2 cellular contexts compared by ENCODE assay signal in the genomic region with DNA sequence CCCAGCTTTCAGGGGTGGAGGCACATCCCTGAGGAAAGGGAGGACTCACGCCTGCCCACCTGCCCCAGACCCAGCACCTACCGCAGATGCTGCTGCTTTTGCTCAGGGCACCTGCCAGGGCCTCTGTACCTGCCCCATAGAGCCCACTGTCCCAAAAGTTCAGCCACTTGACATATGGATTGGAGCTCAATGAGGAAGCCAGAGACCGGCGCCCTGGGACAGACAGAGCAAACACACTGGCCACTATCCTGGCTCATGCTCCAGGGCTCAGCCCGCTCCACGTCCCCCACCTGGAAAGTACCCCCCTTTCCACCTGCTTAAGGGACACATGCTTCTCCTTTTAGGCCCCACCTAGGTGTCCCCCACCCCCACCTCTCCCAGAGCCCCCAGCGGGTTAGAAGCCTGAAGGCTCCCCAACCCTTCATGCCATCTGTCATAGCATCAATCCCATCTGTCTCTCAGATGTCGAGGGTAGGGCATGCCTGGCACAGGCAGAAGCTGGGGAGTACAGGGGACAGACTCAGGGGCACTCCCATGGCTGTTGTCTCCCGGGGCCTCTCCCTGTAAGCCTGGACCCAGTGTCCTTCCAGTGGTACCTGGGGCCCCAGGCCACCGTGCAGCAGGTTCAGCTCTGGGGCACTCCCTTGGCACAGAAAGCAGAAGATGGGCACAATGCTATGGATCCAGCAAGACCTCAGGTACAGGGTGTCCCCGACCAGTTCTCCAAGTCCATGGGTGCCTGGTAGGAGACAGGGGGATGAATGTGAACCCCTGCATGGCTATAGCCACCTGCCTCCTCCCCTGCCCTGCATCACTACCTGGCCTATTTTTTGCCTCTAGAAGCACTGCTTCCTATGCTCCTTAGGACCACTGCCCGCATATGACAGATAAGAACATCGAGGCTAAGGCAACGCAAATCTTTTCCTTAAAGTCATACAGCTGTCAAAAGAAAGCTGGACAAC.
TF ChIP-seq lines count a peak whose summit lies in the region.

No MANE protein-coding gene starts in this region.

TF ChIP-seq in SK-N-SH, 30 proteins besides CTCF, POLR2A, EP300 and RAD21:
- TF ChIP-seq TEAD4 (IDR thresholded peaks at IDR 0.05; ENCODE audit: borderline replicate concordance, insufficient read depth) = no peak
- no peak for TF ChIP-seq EZH2phosphoT487 (IDR thresholded peaks at IDR 0.05; ENCODE audit: borderline replicate concordance, low read depth)
- TF ChIP-seq, protein P1, sequence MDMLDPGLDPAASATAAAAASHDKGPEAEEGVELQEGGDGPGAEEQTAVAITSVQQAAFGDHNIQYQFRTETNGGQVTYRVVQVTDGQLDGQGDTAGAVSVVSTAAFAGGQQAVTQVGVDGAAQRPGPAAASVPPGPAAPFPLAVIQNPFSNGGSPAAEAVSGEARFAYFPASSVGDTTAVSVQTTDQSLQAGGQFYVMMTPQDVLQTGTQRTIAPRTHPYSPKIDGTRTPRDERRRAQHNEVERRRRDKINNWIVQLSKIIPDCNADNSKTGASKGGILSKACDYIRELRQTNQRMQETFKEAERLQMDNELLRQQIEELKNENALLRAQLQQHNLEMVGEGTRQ (IDR thresholded peaks at IDR 0.05; ENCODE audit: borderline replicate concordance, low read depth, low read length) = no peak
- no peak for TF ChIP-seq SMC3 (IDR thresholded peaks at IDR 0.05; ENCODE audit: low read depth, low read length)
- no peak for TF ChIP-seq JUND (IDR thresholded peaks at IDR 0.05)
- no peak for TF ChIP-seq TCF12 (IDR thresholded peaks at IDR 0.05)
- TF ChIP-seq, protein P2, sequence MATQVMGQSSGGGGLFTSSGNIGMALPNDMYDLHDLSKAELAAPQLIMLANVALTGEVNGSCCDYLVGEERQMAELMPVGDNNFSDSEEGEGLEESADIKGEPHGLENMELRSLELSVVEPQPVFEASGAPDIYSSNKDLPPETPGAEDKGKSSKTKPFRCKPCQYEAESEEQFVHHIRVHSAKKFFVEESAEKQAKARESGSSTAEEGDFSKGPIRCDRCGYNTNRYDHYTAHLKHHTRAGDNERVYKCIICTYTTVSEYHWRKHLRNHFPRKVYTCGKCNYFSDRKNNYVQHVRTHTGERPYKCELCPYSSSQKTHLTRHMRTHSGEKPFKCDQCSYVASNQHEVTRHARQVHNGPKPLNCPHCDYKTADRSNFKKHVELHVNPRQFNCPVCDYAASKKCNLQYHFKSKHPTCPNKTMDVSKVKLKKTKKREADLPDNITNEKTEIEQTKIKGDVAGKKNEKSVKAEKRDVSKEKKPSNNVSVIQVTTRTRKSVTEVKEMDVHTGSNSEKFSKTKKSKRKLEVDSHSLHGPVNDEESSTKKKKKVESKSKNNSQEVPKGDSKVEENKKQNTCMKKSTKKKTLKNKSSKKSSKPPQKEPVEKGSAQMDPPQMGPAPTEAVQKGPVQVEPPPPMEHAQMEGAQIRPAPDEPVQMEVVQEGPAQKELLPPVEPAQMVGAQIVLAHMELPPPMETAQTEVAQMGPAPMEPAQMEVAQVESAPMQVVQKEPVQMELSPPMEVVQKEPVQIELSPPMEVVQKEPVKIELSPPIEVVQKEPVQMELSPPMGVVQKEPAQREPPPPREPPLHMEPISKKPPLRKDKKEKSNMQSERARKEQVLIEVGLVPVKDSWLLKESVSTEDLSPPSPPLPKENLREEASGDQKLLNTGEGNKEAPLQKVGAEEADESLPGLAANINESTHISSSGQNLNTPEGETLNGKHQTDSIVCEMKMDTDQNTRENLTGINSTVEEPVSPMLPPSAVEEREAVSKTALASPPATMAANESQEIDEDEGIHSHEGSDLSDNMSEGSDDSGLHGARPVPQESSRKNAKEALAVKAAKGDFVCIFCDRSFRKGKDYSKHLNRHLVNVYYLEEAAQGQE (IDR thresholded peaks at IDR 0.05; ENCODE audit: low read depth, low read length) = no peak
- TF ChIP-seq FOXJ3 (CRISPR knock-in tag; IDR thresholded peaks at IDR 0.05) = no peak
- no peak for TF ChIP-seq TAF1 (IDR thresholded peaks at IDR 0.05; ENCODE audit: borderline replicate concordance, low read depth, low read length)
- TF ChIP-seq, protein P3, sequence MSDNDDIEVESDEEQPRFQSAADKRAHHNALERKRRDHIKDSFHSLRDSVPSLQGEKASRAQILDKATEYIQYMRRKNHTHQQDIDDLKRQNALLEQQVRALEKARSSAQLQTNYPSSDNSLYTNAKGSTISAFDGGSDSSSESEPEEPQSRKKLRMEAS (IDR thresholded peaks at IDR 0.05; ENCODE audit: low read depth) = no peak
- TF ChIP-seq, protein P4, sequence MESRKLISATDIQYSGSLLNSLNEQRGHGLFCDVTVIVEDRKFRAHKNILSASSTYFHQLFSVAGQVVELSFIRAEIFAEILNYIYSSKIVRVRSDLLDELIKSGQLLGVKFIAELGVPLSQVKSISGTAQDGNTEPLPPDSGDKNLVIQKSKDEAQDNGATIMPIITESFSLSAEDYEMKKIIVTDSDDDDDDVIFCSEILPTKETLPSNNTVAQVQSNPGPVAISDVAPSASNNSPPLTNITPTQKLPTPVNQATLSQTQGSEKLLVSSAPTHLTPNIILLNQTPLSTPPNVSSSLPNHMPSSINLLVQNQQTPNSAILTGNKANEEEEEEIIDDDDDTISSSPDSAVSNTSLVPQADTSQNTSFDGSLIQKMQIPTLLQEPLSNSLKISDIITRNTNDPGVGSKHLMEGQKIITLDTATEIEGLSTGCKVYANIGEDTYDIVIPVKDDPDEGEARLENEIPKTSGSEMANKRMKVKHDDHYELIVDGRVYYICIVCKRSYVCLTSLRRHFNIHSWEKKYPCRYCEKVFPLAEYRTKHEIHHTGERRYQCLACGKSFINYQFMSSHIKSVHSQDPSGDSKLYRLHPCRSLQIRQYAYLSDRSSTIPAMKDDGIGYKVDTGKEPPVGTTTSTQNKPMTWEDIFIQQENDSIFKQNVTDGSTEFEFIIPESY (IDR thresholded peaks at IDR 0.05; ENCODE audit: borderline replicate concordance, low read depth) = no peak
- no peak for TF ChIP-seq NRF1 (IDR thresholded peaks at IDR 0.05; ENCODE audit: low read depth, low read length)
- no peak for TF ChIP-seq RXRA (IDR thresholded peaks at IDR 0.05; ENCODE audit: borderline replicate concordance, low read depth)
- no peak for TF ChIP-seq MXI1 (IDR thresholded peaks at IDR 0.05; ENCODE audit: low read depth, low read length)
- TF ChIP-seq SIN3A (IDR thresholded peaks at IDR 0.05; ENCODE audit: borderline replicate concordance, low read depth, low read length) = no peak
- no peak for TF ChIP-seq CHD2 (IDR thresholded peaks at IDR 0.05; ENCODE audit: low read length, partially characterized antibody)
TF ChIP-seq in SK-N-SH: peak in this region for 0.

TF ChIP-seq in SK-N-SH treated with all-trans-retinoic acid at 6 μM for 48 hours, 23 proteins besides CTCF, POLR2A, EP300 and RAD21 (continued from another document):
- TF ChIP-seq ZFP3 (CRISPR knock-in tag; IDR thresholded peaks at IDR 0.05) = no peak
- no peak for TF ChIP-seq TCF4 (CRISPR knock-in tag; IDR thresholded peaks at IDR 0.05; ENCODE audit: borderline replicate concordance)
- TF ChIP-seq, protein P5, sequence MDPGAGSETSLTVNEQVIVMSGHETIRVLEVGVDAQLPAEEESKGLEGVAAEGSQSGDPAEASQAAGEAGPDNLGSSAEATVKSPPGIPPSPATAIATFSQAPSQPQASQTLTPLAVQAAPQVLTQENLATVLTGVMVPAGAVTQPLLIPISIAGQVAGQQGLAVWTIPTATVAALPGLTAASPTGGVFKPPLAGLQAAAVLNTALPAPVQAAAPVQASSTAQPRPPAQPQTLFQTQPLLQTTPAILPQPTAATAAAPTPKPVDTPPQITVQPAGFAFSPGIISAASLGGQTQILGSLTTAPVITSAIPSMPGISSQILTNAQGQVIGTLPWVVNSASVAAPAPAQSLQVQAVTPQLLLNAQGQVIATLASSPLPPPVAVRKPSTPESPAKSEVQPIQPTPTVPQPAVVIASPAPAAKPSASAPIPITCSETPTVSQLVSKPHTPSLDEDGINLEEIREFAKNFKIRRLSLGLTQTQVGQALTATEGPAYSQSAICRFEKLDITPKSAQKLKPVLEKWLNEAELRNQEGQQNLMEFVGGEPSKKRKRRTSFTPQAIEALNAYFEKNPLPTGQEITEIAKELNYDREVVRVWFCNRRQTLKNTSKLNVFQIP (CRISPR knock-in tag; IDR thresholded peaks at IDR 0.05; ENCODE audit: borderline replicate concordance, low read depth) = no peak
- TF ChIP-seq ZNF70 (CRISPR knock-in tag; IDR thresholded peaks at IDR 0.05) = no peak
- no peak for TF ChIP-seq BACH2 (CRISPR knock-in tag; IDR thresholded peaks at IDR 0.05; ENCODE audit: borderline replicate concordance)
- no peak for TF ChIP-seq PPARA (CRISPR knock-in tag; IDR thresholded peaks at IDR 0.05; ENCODE audit: borderline replicate concordance)
- TF ChIP-seq, protein P6, sequence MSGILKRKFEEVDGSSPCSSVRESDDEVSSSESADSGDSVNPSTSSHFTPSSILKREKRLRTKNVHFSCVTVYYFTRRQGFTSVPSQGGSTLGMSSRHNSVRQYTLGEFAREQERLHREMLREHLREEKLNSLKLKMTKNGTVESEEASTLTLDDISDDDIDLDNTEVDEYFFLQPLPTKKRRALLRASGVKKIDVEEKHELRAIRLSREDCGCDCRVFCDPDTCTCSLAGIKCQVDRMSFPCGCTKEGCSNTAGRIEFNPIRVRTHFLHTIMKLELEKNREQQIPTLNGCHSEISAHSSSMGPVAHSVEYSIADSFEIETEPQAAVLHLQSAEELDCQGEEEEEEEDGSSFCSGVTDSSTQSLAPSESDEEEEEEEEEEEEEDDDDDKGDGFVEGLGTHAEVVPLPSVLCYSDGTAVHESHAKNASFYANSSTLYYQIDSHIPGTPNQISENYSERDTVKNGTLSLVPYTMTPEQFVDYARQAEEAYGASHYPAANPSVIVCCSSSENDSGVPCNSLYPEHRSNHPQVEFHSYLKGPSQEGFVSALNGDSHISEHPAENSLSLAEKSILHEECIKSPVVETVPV (CRISPR knock-in tag; IDR thresholded peaks at IDR 0.05) = no peak
